9 cellular contexts compared by ENCODE assay signal in the genomic region with DNA sequence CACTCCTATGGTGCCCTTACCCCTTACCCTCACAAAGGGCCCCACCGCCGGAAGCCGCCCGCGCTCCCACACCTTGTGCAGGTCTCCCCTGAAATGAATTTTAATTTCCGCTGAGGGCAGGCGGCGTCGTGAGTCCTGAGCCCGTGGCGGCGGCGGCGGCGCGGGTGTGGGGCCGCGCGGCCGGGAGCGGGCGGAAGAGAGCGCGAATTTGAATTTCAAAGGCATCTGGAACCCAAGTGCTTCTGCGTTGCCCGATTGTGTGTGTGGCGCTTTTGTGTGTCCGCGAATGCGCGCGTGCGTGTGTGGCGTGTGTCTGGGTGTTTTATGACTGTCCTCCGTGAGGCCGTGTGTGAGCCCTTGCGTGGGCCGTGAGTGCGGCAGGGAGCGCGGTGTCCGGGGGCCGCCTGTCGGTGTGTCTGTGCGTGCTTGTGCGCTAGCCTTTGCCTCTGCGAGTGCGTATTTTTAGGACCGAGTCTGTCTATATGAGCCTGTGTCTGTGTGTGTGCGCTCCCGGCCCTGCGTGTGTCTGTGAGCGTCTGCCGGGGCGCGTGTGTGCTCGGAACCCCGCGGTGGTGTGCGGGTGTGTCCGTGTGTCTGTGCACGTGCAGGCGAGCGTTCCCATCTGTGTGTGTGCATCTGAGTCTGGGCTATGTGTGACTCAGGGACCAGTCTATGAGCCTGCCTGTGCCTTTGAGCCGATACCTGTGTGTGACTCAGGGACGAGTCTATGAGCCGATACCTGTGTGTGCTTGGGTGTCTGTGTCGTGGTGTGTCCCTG. TPM values are rescaled to one million over a fixed set of nuclear protein-coding genes. Genes with fewer than 3 reads are reported as not detected.
DNase-seq lines count a peak whose midpoint lies in the region; ATAC-seq and TF ChIP-seq lines count a peak whose summit lies in the region.
"Had no signal": no experiment of that assay in that cellular context is flagged by ENCODE, and none has a peak within 500 bp of the region (broad histone marks: within the 10 kb centered on the region; RNA-seq: fewer than 3 reads in every experiment).

No MANE protein-coding gene starts in this region.

- H3K4me1 Mint-ChIP-seq in activated T-cell treated with anti-CD3 and anti-CD28 coated beads, Interleukin-2, amount 50 U/mL, for 4 hours (ENCODE audit: low read depth) = peaks cover 49% of the 10 kb centered on the region

- no peaks in the 10 kb centered on the region for H3K9me3 Mint-ChIP-seq in activated T-cell treated with anti-CD3 and anti-CD28 coated beads, Interleukin-2, amount 50 U/mL, for 4 hours

- ATAC-seq in activated T-cell treated with anti-CD3 and anti-CD28 coated beads, Interleukin-2, amount 50 U/mL, for 4 hours = peak; percentile 86 to 87
- peak in 5 of 8 donors; percentile 12 to 43 (median 16) for ATAC-seq in heart right ventricle
- no peak for ATAC-seq in GM18870 (IDR thresholded peaks at IDR 0.05; ENCODE audit: unreplicated experiment)

- no peaks in the 10 kb centered on the region for H3K9me3 ChIP-seq in heart right ventricle

- H3K27me3 Mint-ChIP-seq in activated T-cell treated with anti-CD3 and anti-CD28 coated beads, Interleukin-2, amount 50 U/mL, for 4 hours (ENCODE audit: low read depth) = peaks cover 32% of the 10 kb centered on the region

- H3K27ac ChIP-seq in heart right ventricle = no peak overlapping the region

- intact Hi-C loops in heart right ventricle (cut with DNase I) = no loop called here

- H3K4me3 ChIP-seq in GM06990 (replicated peaks; ENCODE audit: low read depth, low read length) (no peak overlapping the region), heart right ventricle (peak overlapping the region in 7 of 10 donors; percentile 9 to 36 (median 34))

- H3K36me3 ChIP-seq in GM06990 (ENCODE audit: control insufficient read depth, insufficient read depth, low read length) = no peaks in the 10 kb centered on the region
- no peaks in the 10 kb centered on the region for H3K36me3 ChIP-seq in heart right ventricle

- H3K4me3 Mint-ChIP-seq in activated T-cell treated with anti-CD3 and anti-CD28 coated beads, Interleukin-2, amount 50 U/mL, for 4 hours = peak overlapping the region; percentile 79

- TF ChIP-seq CTCF in GM06990 (IDR thresholded peaks at IDR 0.05; ENCODE audit: insufficient read depth, low read length, poor library complexity, severe bottlenecking) (peak; percentile 15), heart right ventricle (IDR thresholded peaks at IDR 0.05) (peak in 2 of 9 donors; percentile 13 to 26)

- WGBS in heart right ventricle, 2 donors = 6 to 7% methylated on average over 68 of the region's 68 CpGs

- H3K27me3 ChIP-seq in GM06990 (replicated peaks; ENCODE audit: control insufficient read depth, insufficient read depth, low read length) (no peaks in the 10 kb centered on the region; the same call in none of the 2 replicates), heart right ventricle (peaks cover 13 to 89% (median 53%) of the 10 kb centered on the region in 7 donors)

- H3K36me3 Mint-ChIP-seq in activated T-cell treated with anti-CD3 and anti-CD28 coated beads, Interleukin-2, amount 50 U/mL, for 4 hours (ENCODE audit: insufficient read depth) = no peaks in the 10 kb centered on the region

- no peak for DNase-seq in GM06990 (ENCODE audit: extremely low read depth, insufficient read length)
- DNase-seq in activated T-cell treated with anti-CD3 and anti-CD28 coated beads, Interleukin-2, amount 50 U/mL, for 4 hours = peak; percentile 60
- DNase-seq in heart right ventricle = no peak
- peak; percentile 25 to 38 (median 33) for DNase-seq in stimulated activated CD4-positive, alpha-beta T cell treated with anti-CD3 and anti-CD28 coated beads, Interleukin-12 subunit alpha, Interleukin-12 subunit beta, amount 100 ng/mL, for 48 hours (ENCODE audit: low read depth in 2 of 3, low spot score in 1 of 3)
- no peak for DNase-seq in NCI-H82 (lab: John Stamatoyannopoulos, UW)
- no peak for DNase-seq in SHP77 treated with DMSO at 0.1 percent for 48 hours (lab: John Stamatoyannopoulos, UW)
- DNase-seq in RKO (ENCODE audit: low spot score) = no peak

- peaks cover 0 to 34% (median 18%) of the 10 kb centered on the region in 9 donors for H3K4me1 ChIP-seq in heart right ventricle

RNA-seq across cellular contexts. Expression of a gene that starts 7.9 kb away (rescaled TPM):
- under 1 TPM; 0.18 to 0.68 (median 0.65) TPM for total RNA-seq in activated T-cell treated with anti-CD3 and anti-CD28 coated beads, Interleukin-2, amount 50 U/mL, for 4 hours
- 10 to 100 TPM in 2 of 10 donors, 1 to 10 TPM in 8; 4.4 to 14.9 (median 8.6) TPM for total RNA-seq in heart right ventricle
- polyA plus RNA-seq in heart right ventricle = 10 to 100 TPM in 1 of 2 donors, under 1 TPM in 1; 0.91 to 17.9 TPM

RNA-seq across cellular contexts. Expression of a gene that starts 43.7 kb away (rescaled TPM):
- under 1 TPM in 1 of 3 donors, not detected in 2; 0.14 TPM for total RNA-seq in activated T-cell treated with anti-CD3 and anti-CD28 coated beads, Interleukin-2, amount 50 U/mL, for 4 hours
- total RNA-seq in heart right ventricle = 1 to 10 TPM in 1 of 10 donors, under 1 TPM in 2, not detected in 7; 0.12 to 1.2 (median 0.65) TPM
- under 1 TPM in 1 of 2 donors, not detected in 1; 0.17 TPM for polyA plus RNA-seq in heart right ventricle
- total RNA-seq: activated CD8-positive, alpha-beta memory T cell treated with anti-CD3 and anti-CD28 coated beads for 36 hours had no signal

Comparison
In these comparisons a context has a peak if more than half of its experiments do, and no peak if none do; other contexts are left out.
1. DNase-seq: peak in activated T-cell treated with anti-CD3 and anti-CD28 coated beads, Interleukin-2, amount 50 U/mL, for 4 hours (single experiment) and stimulated activated CD4-positive, alpha-beta T cell treated with anti-CD3 and anti-CD28 coated beads, Interleukin-12 subunit alpha, Interleukin-12 subunit beta, amount 100 ng/mL, for 48 hours (3 of 3); none in GM06990 (single experiment), heart right ventricle (0 of 2), NCI-H82 (single experiment), SHP77 treated with DMSO at 0.1 percent for 48 hours (single experiment) and RKO (single experiment).